22 cellular contexts compared by ENCODE assay signal in genomic region chr2:174949988-174950687, GRCh38.
"Had no signal": no experiment of that assay in that cellular context is flagged by ENCODE, and none has a peak within 500 bp of the region (broad histone marks: within the 10 kb centered on the region; RNA-seq: fewer than 3 reads in every experiment).

No MANE protein-coding gene starts in this region.

- H3K27ac ChIP-seq: colonic mucosa, hepatocyte, left ventricle myocardium inferior, lower lobe of right lung, ovary, right atrium auricular region, suprapubic skin, thyroid gland, upper lobe of left lung, vagina had no signal

- H3K4me3 Mint-ChIP-seq: endodermal cell; naive thymus-derived CD8-positive, alpha-beta T cell; neural crest cell had no signal

- H3K79me2 ChIP-seq: hepatocyte had no signal

- H2AFZ ChIP-seq: hepatocyte had no signal

- H3K9me3 ChIP-seq: colonic mucosa, left ventricle myocardium inferior, lower lobe of right lung, mucosa of descending colon, ovary, right atrium auricular region, suprapubic skin, thyroid gland, upper lobe of left lung, vagina had no signal

- H3K36me3 Mint-ChIP-seq: naive thymus-derived CD8-positive, alpha-beta T cell had no signal

- ATAC-seq: left cardiac atrium; lower lobe of right lung; mucosa of descending colon; naive thymus-derived CD8-positive, alpha-beta T cell; stimulated activated naive CD8-positive, alpha-beta T cell treated with anti-CD3 and anti-CD28 coated beads, Interleukin-15, Interleukin-2, amounts not matched to agents 100 U/mL and 50 U/mL, for 24 hours had no signal

- H3K27me3 ChIP-seq: colonic mucosa, hepatocyte, ovary, right atrium auricular region, suprapubic skin, thyroid gland, upper lobe of left lung, vagina had no signal

- H3K4me3 ChIP-seq: colonic mucosa, hepatocyte, left ventricle myocardium inferior, lower lobe of right lung, mucosa of descending colon, ovary, right atrium auricular region, suprapubic skin, thyroid gland, upper lobe of left lung, vagina had no signal

- H3K4me2 ChIP-seq: hepatocyte had no signal

- FAIRE-seq: kidney, small intestine had no signal

- H3K9me3 Mint-ChIP-seq: endodermal cell; naive thymus-derived CD8-positive, alpha-beta T cell had no signal

- H3K36me3 ChIP-seq: colonic mucosa, left ventricle myocardium inferior, lower lobe of right lung, ovary, right atrium auricular region, suprapubic skin, thyroid gland, upper lobe of left lung, vagina had no signal

- H3K4me1 Mint-ChIP-seq: naive thymus-derived CD8-positive, alpha-beta T cell had no signal

- DNase-seq: colonic mucosa; effector CD4-positive, alpha-beta T cell; endodermal cell; foreskin melanocyte; head of caudate nucleus; kidney; left cardiac atrium; left ventricle myocardium inferior; lower lobe of right lung; mucosa of descending colon; naive thymus-derived CD8-positive, alpha-beta T cell; ovary; small intestine; stimulated activated CD4-positive, alpha-beta T cell treated with anti-CD3 and anti-CD28 coated beads, Interleukin-12 subunit alpha, Interleukin-12 subunit beta, amount 100 ng/mL, for 4 hours; stimulated activated naive CD8-positive, alpha-beta T cell treated with anti-CD3 and anti-CD28 coated beads, Interleukin-15, Interleukin-2, amounts not matched to agents 100 U/mL and 50 U/mL, for 24 hours; thyroid gland; upper lobe of left lung had no signal

- H3K27ac Mint-ChIP-seq: endodermal cell; naive thymus-derived CD8-positive, alpha-beta T cell had no signal

- H3K4me1 ChIP-seq: colonic mucosa, left ventricle myocardium inferior, lower lobe of right lung, right atrium auricular region, suprapubic skin, thyroid gland, upper lobe of left lung, vagina had no signal
